Comparison of ENCODE assay signal across 1 cellular context in genomic region chr12:120242275-120242799, GRCh38.
TF ChIP-seq lines count a peak whose summit lies in the region.

No MANE protein-coding gene starts in this region.

TF ChIP-seq in K562, 482 proteins besides CTCF, POLR2A, EP300 and RAD21 (continued from another document and continues in another):
- TF ChIP-seq, protein P1, sequence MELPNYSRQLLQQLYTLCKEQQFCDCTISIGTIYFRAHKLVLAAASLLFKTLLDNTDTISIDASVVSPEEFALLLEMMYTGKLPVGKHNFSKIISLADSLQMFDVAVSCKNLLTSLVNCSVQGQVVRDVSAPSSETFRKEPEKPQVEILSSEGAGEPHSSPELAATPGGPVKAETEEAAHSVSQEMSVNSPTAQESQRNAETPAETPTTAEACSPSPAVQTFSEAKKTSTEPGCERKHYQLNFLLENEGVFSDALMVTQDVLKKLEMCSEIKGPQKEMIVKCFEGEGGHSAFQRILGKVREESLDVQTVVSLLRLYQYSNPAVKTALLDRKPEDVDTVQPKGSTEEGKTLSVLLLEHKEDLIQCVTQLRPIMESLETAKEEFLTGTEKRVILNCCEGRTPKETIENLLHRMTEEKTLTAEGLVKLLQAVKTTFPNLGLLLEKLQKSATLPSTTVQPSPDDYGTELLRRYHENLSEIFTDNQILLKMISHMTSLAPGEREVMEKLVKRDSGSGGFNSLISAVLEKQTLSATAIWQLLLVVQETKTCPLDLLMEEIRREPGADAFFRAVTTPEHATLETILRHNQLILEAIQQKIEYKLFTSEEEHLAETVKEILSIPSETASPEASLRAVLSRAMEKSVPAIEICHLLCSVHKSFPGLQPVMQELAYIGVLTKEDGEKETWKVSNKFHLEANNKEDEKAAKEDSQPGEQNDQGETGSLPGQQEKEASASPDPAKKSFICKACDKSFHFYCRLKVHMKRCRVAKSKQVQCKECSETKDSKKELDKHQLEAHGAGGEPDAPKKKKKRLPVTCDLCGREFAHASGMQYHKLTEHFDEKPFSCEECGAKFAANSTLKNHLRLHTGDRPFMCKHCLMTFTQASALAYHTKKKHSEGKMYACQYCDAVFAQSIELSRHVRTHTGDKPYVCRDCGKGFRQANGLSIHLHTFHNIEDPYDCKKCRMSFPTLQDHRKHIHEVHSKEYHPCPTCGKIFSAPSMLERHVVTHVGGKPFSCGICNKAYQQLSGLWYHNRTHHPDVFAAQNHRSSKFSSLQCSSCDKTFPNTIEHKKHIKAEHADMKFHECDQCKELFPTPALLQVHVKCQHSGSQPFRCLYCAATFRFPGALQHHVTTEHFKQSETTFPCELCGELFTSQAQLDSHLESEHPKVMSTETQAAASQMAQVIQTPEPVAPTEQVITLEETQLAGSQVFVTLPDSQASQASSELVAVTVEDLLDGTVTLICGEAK (IDR thresholded peaks at IDR 0.05) = no peak
- TF ChIP-seq, protein P1 (CRISPR knock-in tag; IDR thresholded peaks at IDR 0.05) = no peak
- no peak for TF ChIP-seq CSDE1 (IDR thresholded peaks at IDR 0.05)
- peak; percentile 88 for TF ChIP-seq FOSL1 (tag; conservative IDR thresholded peaks at IDR 0.05)
- TF ChIP-seq ESRRA (IDR thresholded peaks at IDR 0.05; ENCODE audit: borderline replicate concordance, low read depth) = peak; percentile 99
- TF ChIP-seq TGIF2 (CRISPR knock-in tag; IDR thresholded peaks at IDR 0.05) = no peak
- TF ChIP-seq, protein P2, sequence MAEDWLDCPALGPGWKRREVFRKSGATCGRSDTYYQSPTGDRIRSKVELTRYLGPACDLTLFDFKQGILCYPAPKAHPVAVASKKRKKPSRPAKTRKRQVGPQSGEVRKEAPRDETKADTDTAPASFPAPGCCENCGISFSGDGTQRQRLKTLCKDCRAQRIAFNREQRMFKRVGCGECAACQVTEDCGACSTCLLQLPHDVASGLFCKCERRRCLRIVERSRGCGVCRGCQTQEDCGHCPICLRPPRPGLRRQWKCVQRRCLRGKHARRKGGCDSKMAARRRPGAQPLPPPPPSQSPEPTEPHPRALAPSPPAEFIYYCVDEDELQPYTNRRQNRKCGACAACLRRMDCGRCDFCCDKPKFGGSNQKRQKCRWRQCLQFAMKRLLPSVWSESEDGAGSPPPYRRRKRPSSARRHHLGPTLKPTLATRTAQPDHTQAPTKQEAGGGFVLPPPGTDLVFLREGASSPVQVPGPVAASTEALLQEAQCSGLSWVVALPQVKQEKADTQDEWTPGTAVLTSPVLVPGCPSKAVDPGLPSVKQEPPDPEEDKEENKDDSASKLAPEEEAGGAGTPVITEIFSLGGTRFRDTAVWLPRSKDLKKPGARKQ (CRISPR knock-in tag; IDR thresholded peaks at IDR 0.05) = no peak
- TF ChIP-seq BCOR (IDR thresholded peaks at IDR 0.05) = peak; percentile 99
- TF ChIP-seq SREBF2 (CRISPR knock-in tag; IDR thresholded peaks at IDR 0.05) = no peak
- no peak for TF ChIP-seq NR1H2 (CRISPR knock-in tag; IDR thresholded peaks at IDR 0.05)
- peak in 1 of 2 experiments; percentile 41; a peak in 1 of 4 replicates for TF ChIP-seq KDM4B (IDR thresholded peaks at IDR 0.05; ENCODE audit: borderline replicate concordance in 2 of 2, low read depth in 1 of 2)
- TF ChIP-seq MTF1 (CRISPR knock-in tag; IDR thresholded peaks at IDR 0.05; ENCODE audit: borderline replicate concordance) = no peak
- TF ChIP-seq, protein P3, sequence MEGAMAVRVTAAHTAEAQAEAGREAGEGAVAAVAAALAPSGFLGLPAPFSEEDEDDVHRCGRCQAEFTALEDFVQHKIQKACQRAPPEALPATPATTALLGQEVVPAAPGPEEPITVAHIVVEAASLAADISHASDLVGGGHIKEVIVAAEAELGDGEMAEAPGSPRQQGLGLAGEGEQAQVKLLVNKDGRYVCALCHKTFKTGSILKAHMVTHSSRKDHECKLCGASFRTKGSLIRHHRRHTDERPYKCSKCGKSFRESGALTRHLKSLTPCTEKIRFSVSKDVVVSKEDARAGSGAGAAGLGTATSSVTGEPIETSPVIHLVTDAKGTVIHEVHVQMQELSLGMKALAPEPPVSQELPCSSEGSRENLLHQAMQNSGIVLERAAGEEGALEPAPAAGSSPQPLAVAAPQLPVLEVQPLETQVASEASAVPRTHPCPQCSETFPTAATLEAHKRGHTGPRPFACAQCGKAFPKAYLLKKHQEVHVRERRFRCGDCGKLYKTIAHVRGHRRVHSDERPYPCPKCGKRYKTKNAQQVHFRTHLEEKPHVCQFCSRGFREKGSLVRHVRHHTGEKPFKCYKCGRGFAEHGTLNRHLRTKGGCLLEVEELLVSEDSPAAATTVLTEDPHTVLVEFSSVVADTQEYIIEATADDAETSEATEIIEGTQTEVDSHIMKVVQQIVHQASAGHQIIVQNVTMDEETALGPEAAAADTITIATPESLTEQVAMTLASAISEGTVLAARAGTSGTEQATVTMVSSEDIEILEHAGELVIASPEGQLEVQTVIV (CRISPR knock-in tag; IDR thresholded peaks at IDR 0.05; ENCODE audit: borderline replicate concordance) = no peak
- TF ChIP-seq HCFC1 (IDR thresholded peaks at IDR 0.05; ENCODE audit: low read depth, low read length) = no peak; the same call in 1 of the 2 replicates
- no peak for TF ChIP-seq TAF15 (IDR thresholded peaks at IDR 0.05; ENCODE audit: low read depth, low read length)
- TF ChIP-seq IRF2 (CRISPR knock-in tag; IDR thresholded peaks at IDR 0.05) = no peak
- TF ChIP-seq TBP (optimal IDR thresholded peaks at IDR 0.05; ENCODE audit: low read depth, low read length) = peak; percentile 60
- TF ChIP-seq ZNF589 (CRISPR knock-in tag; IDR thresholded peaks at IDR 0.05; ENCODE audit: low read depth) = peak; percentile 96
- TF ChIP-seq VEZF1 (CRISPR knock-in tag; IDR thresholded peaks at IDR 0.05) = peak; percentile 88
- TF ChIP-seq, protein P4, sequence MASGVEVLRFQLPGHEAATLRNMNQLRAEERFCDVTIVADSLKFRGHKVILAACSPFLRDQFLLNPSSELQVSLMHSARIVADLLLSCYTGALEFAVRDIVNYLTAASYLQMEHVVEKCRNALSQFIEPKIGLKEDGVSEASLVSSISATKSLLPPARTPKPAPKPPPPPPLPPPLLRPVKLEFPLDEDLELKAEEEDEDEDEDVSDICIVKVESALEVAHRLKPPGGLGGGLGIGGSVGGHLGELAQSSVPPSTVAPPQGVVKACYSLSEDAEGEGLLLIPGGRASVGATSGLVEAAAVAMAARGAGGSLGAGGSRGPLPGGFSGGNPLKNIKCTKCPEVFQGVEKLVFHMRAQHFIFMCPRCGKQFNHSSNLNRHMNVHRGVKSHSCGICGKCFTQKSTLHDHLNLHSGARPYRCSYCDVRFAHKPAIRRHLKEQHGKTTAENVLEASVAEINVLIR (CRISPR knock-in tag; IDR thresholded peaks at IDR 0.05) = 0 out of 2 replicates have a peak, but pooled peaks have one; percentile 33
- TF ChIP-seq NCOR1 (IDR thresholded peaks at IDR 0.05) = peak; percentile 98
- TF ChIP-seq, protein P5, sequence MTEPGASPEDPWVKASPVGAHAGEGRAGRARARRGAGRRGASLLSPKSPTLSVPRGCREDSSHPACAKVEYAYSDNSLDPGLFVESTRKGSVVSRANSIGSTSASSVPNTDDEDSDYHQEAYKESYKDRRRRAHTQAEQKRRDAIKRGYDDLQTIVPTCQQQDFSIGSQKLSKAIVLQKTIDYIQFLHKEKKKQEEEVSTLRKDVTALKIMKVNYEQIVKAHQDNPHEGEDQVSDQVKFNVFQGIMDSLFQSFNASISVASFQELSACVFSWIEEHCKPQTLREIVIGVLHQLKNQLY (CRISPR knock-in tag; conservative IDR thresholded peaks at IDR 0.05) = no peak
- TF ChIP-seq SMARCA5 (IDR thresholded peaks at IDR 0.05) = no peak
- no peak for TF ChIP-seq RBM14 (IDR thresholded peaks at IDR 0.05; ENCODE audit: borderline replicate concordance, insufficient read depth, low read depth, low read length)
- TF ChIP-seq ARID2 (IDR thresholded peaks at IDR 0.05) = no peak
- no peak for TF ChIP-seq HNRNPH1 (optimal IDR thresholded peaks at IDR 0.05; ENCODE audit: low read depth, low read length)
- TF ChIP-seq DPF2 (IDR thresholded peaks at IDR 0.05) = peak; percentile 93
- TF ChIP-seq GATAD2B (IDR thresholded peaks at IDR 0.05; ENCODE audit: borderline replicate concordance) = peak; percentile 88; the same call in 1 of the 2 replicates
- no peak for TF ChIP-seq ZNF778 (CRISPR knock-in tag; IDR thresholded peaks at IDR 0.05)
- peak; percentile 90 for TF ChIP-seq MTA2 (IDR thresholded peaks at IDR 0.05; ENCODE audit: low read depth)
- peak; percentile 87 for TF ChIP-seq MTA3 (IDR thresholded peaks at IDR 0.05; ENCODE audit: borderline replicate concordance)
- TF ChIP-seq BCLAF1 (IDR thresholded peaks at IDR 0.05; ENCODE audit: borderline replicate concordance in 1 of 2, control insufficient read depth in 1 of 2, low read depth in 2 of 2, low read length in 1 of 2) = peak in 1 of 2 experiments; percentile 53; a peak in 1 of 4 replicates
- no peak for TF ChIP-seq MXI1 (IDR thresholded peaks at IDR 0.05; ENCODE audit: low read depth, low read length)
- TF ChIP-seq ZBTB49 (CRISPR knock-in tag; IDR thresholded peaks at IDR 0.05; ENCODE audit: borderline replicate concordance) = no peak
- 0 out of 4 replicates have a peak, but pooled peaks of 1 of the 2 experiments have one; percentile 29 for TF ChIP-seq SIN3A (IDR thresholded peaks at IDR 0.05; ENCODE audit: borderline replicate concordance in 2 of 2, control insufficient read depth in 1 of 2, low read depth in 2 of 2, low read length in 2 of 2)
- peak; percentile 49 to 88; a peak in 2 of 4 replicates for TF ChIP-seq TEAD1 (CRISPR knock-in tag; IDR thresholded peaks at IDR 0.05)
- TF ChIP-seq SNIP1 (IDR thresholded peaks at IDR 0.05; ENCODE audit: low read depth) = no peak
- peak; percentile 82 for TF ChIP-seq ZNF584 (CRISPR knock-in tag; IDR thresholded peaks at IDR 0.05; ENCODE audit: low read depth)
- TF ChIP-seq CREB1 (IDR thresholded peaks at IDR 0.05) = peak; percentile 38; the same call in 1 of the 2 replicates
- TF ChIP-seq CREB1 (CRISPR knock-in tag; IDR thresholded peaks at IDR 0.05) = peak; percentile 54; the same call in 1 of the 2 replicates
